Comparison of ENCODE assay signal across 12 cellular contexts in the genomic region with DNA sequence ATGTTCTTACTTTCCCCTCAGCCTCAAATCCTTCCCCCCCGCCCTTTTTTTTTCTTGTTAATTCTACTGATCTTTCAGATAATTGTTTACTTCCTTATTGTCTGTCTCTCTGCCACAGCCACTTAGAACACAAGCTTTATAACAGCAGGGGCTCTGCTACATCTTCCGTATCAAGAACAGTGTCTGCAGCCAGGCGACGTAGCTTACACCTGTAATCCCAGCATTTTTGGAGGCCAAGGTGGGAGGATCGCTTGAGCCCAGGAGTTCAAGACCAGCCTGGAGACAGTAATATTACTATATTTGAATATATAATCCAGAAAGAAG. TPM values are rescaled to one million over a fixed set of nuclear protein-coding genes. Genes with fewer than 3 reads are reported as not detected.
DNase-seq lines count a peak whose midpoint lies in the region; ATAC-seq and TF ChIP-seq lines count a peak whose summit lies in the region.
"Had no signal": no experiment of that assay in that cellular context is flagged by ENCODE, and none has a peak within 500 bp of the region (broad histone marks: within the 10 kb centered on the region; RNA-seq: fewer than 3 reads in every experiment).

No MANE protein-coding gene starts in this region.

- peak overlapping the region in 1 of 3 donors; percentile 7 for H3K4me3 Mint-ChIP-seq in T-cell
- H3K4me3 Mint-ChIP-seq: activated CD4-positive, alpha-beta T cell treated with anti-CD3 and anti-CD28 coated beads for 36 hours had no signal

- no peaks in the 10 kb centered on the region for H3K9me3 Mint-ChIP-seq in T-cell

- H3K27me3 Mint-ChIP-seq in T-cell = no peaks in the 10 kb centered on the region
- H3K27me3 Mint-ChIP-seq: activated CD4-positive, alpha-beta T cell treated with anti-CD3 and anti-CD28 coated beads for 36 hours had no signal

- H3K9me3 ChIP-seq in cardiac muscle cell (ENCODE audit: low read depth) (no peaks in the 10 kb centered on the region), tibial artery (no peaks in the 10 kb centered on the region)

- no peak for ATAC-seq in left cardiac atrium
- peak in 2 of 4 experiments; percentile 32 to 44 for ATAC-seq in T-cell (replicated peaks in 1 of 4)
- peak; percentile 40 for ATAC-seq in left colon
- ATAC-seq in GM18873 (IDR thresholded peaks at IDR 0.05; ENCODE audit: low FRiP score, unreplicated experiment) = no peak
- ATAC-seq in GM18520 (IDR thresholded peaks at IDR 0.05; ENCODE audit: unreplicated experiment) = no peak
- ATAC-seq: activated CD4-positive, alpha-beta T cell treated with anti-CD3 and anti-CD28 coated beads for 36 hours had no signal

- H3K4me3 ChIP-seq in cardiac muscle cell = no peak overlapping the region
- H3K4me3 ChIP-seq in tibial artery = no peak overlapping the region
- H3K4me3 ChIP-seq: BLaER1 treated with 17β-estradiol and CSF1 and Interleukin-3, amounts not matched to agents 10 nM and 100 nM had no signal

- peak overlapping the region; percentile 42 for H3K27ac ChIP-seq in cardiac muscle cell
- peak overlapping the region; percentile 29 for H3K27ac ChIP-seq in tibial artery

- H3K4me1 ChIP-seq in cardiac muscle cell (ENCODE audit: low read depth) (peaks cover 17% of the 10 kb centered on the region), tibial artery (peaks cover 0 to 85% (median 42%) of the 10 kb centered on the region in 4 donors)

- peaks cover 12% of the 10 kb centered on the region for H3K36me3 Mint-ChIP-seq in T-cell

- intact Hi-C loops in left cardiac atrium (cut with DNase I) = no loop called here
- intact Hi-C loops in left colon (cut with DNase I, micrococcal nuclease) = no loop called here
- intact Hi-C loops in tibial artery (cut with DNase I; ENCODE audit: low total_unique reads) = no loop called here

- DNase-seq in cardiac muscle cell (ENCODE audit: low read depth in 1 of 2, low spot score in 1 of 2) = no peak
- no peak for DNase-seq in left cardiac atrium
- DNase-seq in T-cell = no peak
- no peak for DNase-seq in left colon
- no peak for DNase-seq in tibial artery
- no peak for DNase-seq in NCI-H1436 (lab: John Stamatoyannopoulos, UW)
- DNase-seq: activated CD4-positive, alpha-beta T cell treated with anti-CD3 and anti-CD28 coated beads for 36 hours; NCI-H2081; stimulated activated CD4-positive, alpha-beta T cell treated with anti-CD3 and anti-CD28 coated beads, Interleukin-2, amount 100 ng/mL, for 48 hours had no signal

- no peaks in the 10 kb centered on the region for H3K36me3 ChIP-seq in cardiac muscle cell
- no peaks in the 10 kb centered on the region for H3K36me3 ChIP-seq in tibial artery

- peak overlapping the region; percentile 81 to 85 for H3K27ac Mint-ChIP-seq in T-cell
- H3K27ac Mint-ChIP-seq: activated CD4-positive, alpha-beta T cell treated with anti-CD3 and anti-CD28 coated beads for 36 hours had no signal

- H3K27me3 ChIP-seq in cardiac muscle cell (no peaks in the 10 kb centered on the region), tibial artery (no peaks in the 10 kb centered on the region)
- H3K27me3 ChIP-seq: BLaER1 treated with 17β-estradiol and CSF1 and Interleukin-3, amounts not matched to agents 10 nM and 100 nM had no signal

- CTCF ChIA-PET in T-cell (lab: Charles Lee) = interaction anchor here in 1 of 2 donors (1.1 to 1.3 kb wide), 2 partner anchors 9 to 16 kb away, joined by 4 to 5 read pairs; no protein-coding TSS in a partner anchor

- TF ChIP-seq CTCF in cardiac muscle cell (IDR thresholded peaks at IDR 0.05; ENCODE audit: low read depth, low read length) (no peak), tibial artery (IDR thresholded peaks at IDR 0.05) (no peak)

- H3K4me1 Mint-ChIP-seq in T-cell = peaks cover 60 to 75% (median 71%) of the 10 kb centered on the region in 3 donors

- POLR2A ChIA-PET in T-cell (lab: Charles Lee) = interaction anchor here (0.6 kb wide), 2 partner anchors 296 to 870 kb away, joined by 7 to 8 read pairs; no protein-coding TSS in a partner anchor

RNA-seq across cellular contexts. Expression of a gene that starts 5.4 kb away (rescaled TPM):
- total RNA-seq in cardiac muscle cell = 10.1 and 14.3 TPM in 2 replicates
- 11.8 and 15.4 TPM in 2 replicates for polyA plus RNA-seq in cardiac muscle cell
- 10 to 100 TPM; 25.7 to 25.8 TPM for total RNA-seq in left cardiac atrium
- total RNA-seq in T-cell = 10 to 100 TPM; 37.1 to 44.6 (median 40.2) TPM
- 10 to 100 TPM; 34.2 to 50.3 TPM for total RNA-seq in left colon
